27 cellular contexts compared by ENCODE assay signal in the genomic region with DNA sequence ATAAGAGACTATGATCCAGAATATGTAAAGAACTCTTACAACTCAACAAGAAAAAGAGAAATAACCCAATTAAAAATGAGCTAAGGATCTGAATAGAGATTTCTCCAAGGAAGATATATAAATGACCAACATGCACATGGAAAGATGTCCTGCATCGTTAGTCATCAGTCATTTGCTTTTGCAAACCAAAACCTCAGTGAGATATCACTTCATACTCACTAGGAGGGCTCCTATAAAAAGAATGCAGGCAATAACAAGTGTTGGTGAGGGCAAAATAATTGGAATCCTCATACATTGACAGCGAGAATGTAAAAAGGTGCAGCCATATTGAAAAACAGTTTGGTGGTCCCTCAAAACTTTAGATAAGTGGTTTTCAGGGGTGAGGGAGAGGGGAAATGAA.
"Had no signal": no experiment of that assay in that cellular context is flagged by ENCODE, and none has a peak within 500 bp of the region (broad histone marks: within the 10 kb centered on the region; RNA-seq: fewer than 3 reads in every experiment).

No MANE protein-coding gene starts in this region.

- H3K4me1 Mint-ChIP-seq: stimulated activated effector memory CD8-positive, alpha-beta T cell treated with anti-CD3 and anti-CD28 coated beads, Interleukin-12 subunit alpha, Interleukin-12 subunit beta, amount 100 ng/mL, for 72 hours; stimulated activated naive B cell treated with anti-CD40 and anti-IgM and Interleukin-4, amounts not matched to agents 10 μg/mL and 1 μg/mL and 100 μg/mL, for 72 hours; stimulated activated naive CD8-positive, alpha-beta T cell treated with anti-CD3 and anti-CD28 coated beads, Interleukin-15, amount 100 ng/mL, for 72 hours had no signal

- H3K27ac ChIP-seq: stomach, suprapubic skin, testis, thoracic aorta, thyroid gland, tibial artery, tibial nerve, transverse colon, upper lobe of left lung, upper lobe of right lung, uterus, vagina had no signal

- H3K27me3 Mint-ChIP-seq: stimulated activated naive CD8-positive, alpha-beta T cell treated with anti-CD3 and anti-CD28 coated beads, Interleukin-15, amount 100 ng/mL, for 72 hours had no signal

- H3K4me1 ChIP-seq: stomach, suprapubic skin, testis, thyroid gland, tibial artery, tibial nerve, transverse colon, upper lobe of left lung, upper lobe of right lung, uterus, vagina had no signal

- ATAC-seq: stimulated activated effector memory CD8-positive, alpha-beta T cell treated with anti-CD3 and anti-CD28 coated beads, Interleukin-12 subunit alpha, Interleukin-12 subunit beta, amount 100 ng/mL, for 72 hours; stimulated activated naive B cell treated with anti-CD40 and anti-IgM and Interleukin-4, amounts not matched to agents 10 μg/mL and 1 μg/mL and 100 μg/mL, for 72 hours; stimulated activated naive CD8-positive, alpha-beta T cell treated with anti-CD3 and anti-CD28 coated beads, Interleukin-15, amount 100 ng/mL, for 72 hours; stimulated activated naive CD8-positive, alpha-beta T cell treated with anti-CD3 and anti-CD28 coated beads, Interleukin-15, Interleukin-2, amounts not matched to agents 100 U/mL and 50 U/mL, for 24 hours; upper lobe of right lung had no signal

- H3K4me3 Mint-ChIP-seq: stimulated activated effector memory CD8-positive, alpha-beta T cell treated with anti-CD3 and anti-CD28 coated beads, Interleukin-12 subunit alpha, Interleukin-12 subunit beta, amount 100 ng/mL, for 72 hours; stimulated activated naive B cell treated with anti-CD40 and anti-IgM and Interleukin-4, amounts not matched to agents 10 μg/mL and 1 μg/mL and 100 μg/mL, for 72 hours; stimulated activated naive CD8-positive, alpha-beta T cell treated with anti-CD3 and anti-CD28 coated beads, Interleukin-15, amount 100 ng/mL, for 72 hours; stimulated activated naive CD8-positive, alpha-beta T cell treated with anti-CD3 and anti-CD28 coated beads, Interleukin-15, Interleukin-2, amounts not matched to agents 100 ng/mL and 50 ng/mL, for 24 hours; type B pancreatic cell had no signal

- H3K9me3 ChIP-seq: testis, thoracic aorta, thyroid gland, tibial artery, transverse colon, upper lobe of right lung, uterus, vagina had no signal

- H3K9me3 Mint-ChIP-seq: stimulated activated effector memory CD8-positive, alpha-beta T cell treated with anti-CD3 and anti-CD28 coated beads, Interleukin-12 subunit alpha, Interleukin-12 subunit beta, amount 100 ng/mL, for 72 hours; stimulated activated naive CD8-positive, alpha-beta T cell treated with anti-CD3 and anti-CD28 coated beads, Interleukin-15, amount 100 ng/mL, for 72 hours; stimulated activated naive CD8-positive, alpha-beta T cell treated with anti-CD3 and anti-CD28 coated beads, Interleukin-15, Interleukin-2, amounts not matched to agents 100 ng/mL and 50 ng/mL, for 24 hours; type B pancreatic cell had no signal

- H3K4me3 ChIP-seq: stomach, suprapubic skin, testis, thoracic aorta, thyroid gland, tibial artery, tibial nerve, transverse colon, upper lobe of left lung, upper lobe of right lung, uterus, vagina had no signal

- DNase-seq: stimulated activated CD4-positive, alpha-beta T cell treated with anti-CD3 and anti-CD28 coated beads, Interleukin-2, amount 100 ng/mL, for 48 hours; stimulated activated CD4-positive, alpha-beta T cell treated with anti-CD3 and anti-CD28 coated beads, Interleukin-4, amount 100 ng/mL, for 1 hour; stimulated activated CD4-positive, alpha-beta T cell treated with anti-CD3 and anti-CD28 coated beads, Interleukin-4, amount 100 ng/mL, for 24 hours; stimulated activated CD4-positive, alpha-beta T cell treated with anti-CD3 and anti-CD28 coated beads, Interleukin-4, amount 100 ng/mL, for 4 hours; stimulated activated CD8-positive, alpha-beta memory T cell treated with anti-CD3 and anti-CD28 coated beads, Interleukin-4, amount 100 ng/mL, for 48 hours; stimulated activated naive B cell treated with anti-CD40 and anti-IgM and Interleukin-4, amounts not matched to agents 10 μg/mL and 1 μg/mL and 100 μg/mL, for 72 hours; stimulated activated naive CD4-positive, alpha-beta T cell; stimulated activated naive CD4-positive, alpha-beta T cell treated with Interleukin-2 at 50 U/mL for 16 hours; stimulated activated naive CD8-positive, alpha-beta T cell treated with anti-CD3 and anti-CD28 coated beads, Interleukin-15, amount 100 ng/mL, for 72 hours; stimulated activated naive CD8-positive, alpha-beta T cell treated with anti-CD3 and anti-CD28 coated beads, Interleukin-15, Interleukin-2, amounts not matched to agents 100 U/mL and 50 U/mL, for 24 hours; substantia nigra; testis; thyroid gland; tibial artery; transverse colon; trophoblast cell; upper lobe of left lung; uterus had no signal

- H3K27me3 ChIP-seq: stomach, suprapubic skin, testis, thyroid gland, tibial artery, tibial nerve, transverse colon, upper lobe of left lung, upper lobe of right lung, uterus, vagina had no signal

- H3K36me3 Mint-ChIP-seq: stimulated activated effector memory CD8-positive, alpha-beta T cell treated with anti-CD3 and anti-CD28 coated beads, Interleukin-12 subunit alpha, Interleukin-12 subunit beta, amount 100 ng/mL, for 72 hours; stimulated activated naive B cell treated with anti-CD40 and anti-IgM and Interleukin-4, amounts not matched to agents 10 μg/mL and 1 μg/mL and 100 μg/mL, for 72 hours; type B pancreatic cell had no signal

- H3K36me3 ChIP-seq: stomach, suprapubic skin, thoracic aorta, thyroid gland, tibial artery, transverse colon, upper lobe of left lung, upper lobe of right lung, uterus, vagina had no signal

- H3K27ac Mint-ChIP-seq: stimulated activated effector memory CD8-positive, alpha-beta T cell treated with anti-CD3 and anti-CD28 coated beads, Interleukin-12 subunit alpha, Interleukin-12 subunit beta, amount 100 ng/mL, for 72 hours; stimulated activated naive B cell treated with anti-CD40 and anti-IgM and Interleukin-4, amounts not matched to agents 10 μg/mL and 1 μg/mL and 100 μg/mL, for 72 hours; stimulated activated naive CD8-positive, alpha-beta T cell treated with anti-CD3 and anti-CD28 coated beads, Interleukin-15, Interleukin-2, amounts not matched to agents 100 ng/mL and 50 ng/mL, for 24 hours; type B pancreatic cell had no signal
